In the genomic region with DNA sequence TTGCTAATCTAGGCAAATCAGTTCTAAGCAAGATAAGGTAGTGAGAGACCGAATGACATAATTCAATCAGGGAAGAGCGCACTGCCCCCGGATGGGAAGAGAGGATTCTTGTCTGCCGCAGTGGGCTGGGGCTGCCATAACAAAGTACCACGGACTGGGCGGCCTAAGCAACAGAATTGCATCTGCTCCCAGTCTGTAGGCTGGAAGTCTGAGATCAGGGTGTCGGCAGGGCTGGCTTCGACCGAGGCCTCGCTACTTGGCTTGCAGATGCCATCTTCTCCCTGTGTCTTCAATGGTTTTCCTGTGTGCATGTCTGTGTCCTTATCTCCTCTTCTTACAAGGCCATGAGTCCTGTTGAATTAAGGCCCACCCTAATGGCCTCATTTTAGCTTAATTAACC, we compare ENCODE assay signal across 27 cellular contexts. TPM values are rescaled to one million over a fixed set of nuclear protein-coding genes. Genes with fewer than 3 reads are reported as not detected.
"Had no signal": no experiment of that assay in that cellular context is flagged by ENCODE, and none has a peak within 500 bp of the region (broad histone marks: within the 10 kb centered on the region; RNA-seq: fewer than 3 reads in every experiment).

No MANE protein-coding gene starts in this region.

- H3K9me3 ChIP-seq: MG63, SJCRH30 had no signal

- H3K27ac ChIP-seq: RWPE1, SJCRH30 had no signal

- DNase-seq: IMR-90, Karpas-422, KG1, MG63, NCI-H1092, NCI-H1105 treated with DMSO at 0.1 percent for 48 hours, NCI-H1417 treated with DMSO at 0.1 percent for 48 hours, NCI-H146, NCI-H1694 treated with DMSO at 0.1 percent for 48 hours, NCI-H1930, NCI-H2081 treated with DMSO at 0.1 percent for 48 hours, NCI-H2171, NCI-H226, NCI-H446, NCI-H510A, NCI-H524 treated with DMSO at 0.1 percent for 48 hours, NCI-H69, NCI-H774, PC-3, SHP77 treated with DMSO at 0.1 percent for 48 hours, SJCRH30 had no signal

- H3K27me3 ChIP-seq: MG63, SJCRH30 had no signal

- H3K36me3 ChIP-seq: MG63, SJCRH30 had no signal

- H3K4me1 ChIP-seq: SJCRH30 had no signal

- ATAC-seq: HepG2, Panc1, PC-3, SK-N-SH treated with all-trans-retinoic acid at 6 μM for 48 hours had no signal

- H3K4me3 ChIP-seq: MG63, SJCRH30 had no signal

RNA-seq across cellular contexts. Expression of a gene that starts 59.7 kb away (rescaled TPM):
- total RNA-seq: HT1080, IMR-90, OCI-LY7, PC-3 had no signal
- polyA plus RNA-seq: HepG2, IMR-90 had no signal
